8 cellular contexts compared by ENCODE assay signal in the genomic region with DNA sequence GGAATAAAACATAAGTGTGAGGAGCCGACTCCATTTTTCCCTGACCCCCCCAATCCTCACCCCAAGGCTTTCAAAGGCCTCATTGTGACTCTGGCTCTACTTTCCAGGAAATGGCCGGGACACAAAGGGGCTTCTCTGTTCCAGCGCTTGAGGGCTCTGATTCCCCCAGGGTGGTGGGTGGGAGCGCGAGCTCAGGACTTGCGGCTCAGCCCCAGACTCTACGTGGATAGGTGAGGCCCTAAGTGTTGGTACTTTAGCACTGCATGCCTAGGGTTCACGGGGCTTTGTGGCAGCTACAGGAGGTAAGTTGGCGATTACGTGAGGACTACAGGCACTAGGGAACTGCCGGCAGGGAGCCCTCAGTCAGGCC. TPM values are rescaled to one million over a fixed set of nuclear protein-coding genes. Genes with fewer than 3 reads are reported as not detected.
DNase-seq lines count a peak whose midpoint lies in the region; ATAC-seq and TF ChIP-seq lines count a peak whose summit lies in the region.

No MANE protein-coding gene starts in this region.

- peak overlapping the region; percentile 98 for H3K4me2 ChIP-seq in smooth muscle cell

- ATAC-seq in HG03571 (IDR thresholded peaks at IDR 0.05; ENCODE audit: unreplicated experiment), result no peak

- 5% methylated on average over 11 of the region's 11 CpGs for WGBS in smooth muscle cell (ENCODE audit: low lambda C conversion rate)

- no peaks in the 10 kb centered on the region for H3K27me3 ChIP-seq in smooth muscle cell (ENCODE audit: low read depth)

- no peak for TF ChIP-seq CTCF in HEK293 (tag by site-specific recombination; IDR thresholded peaks at IDR 0.05)
- TF ChIP-seq CTCF in smooth muscle cell (IDR thresholded peaks at IDR 0.05; ENCODE audit: borderline replicate concordance, insufficient read depth, poor library complexity, severe bottlenecking), result no peak

- peak overlapping the region; percentile 91 for H3K4me3 ChIP-seq in HEK293 (ENCODE audit: low read depth, low read length)
- peak overlapping the region; percentile 93 for H3K4me3 ChIP-seq in smooth muscle cell

- H3K27ac ChIP-seq in HEK293 (ENCODE audit: extremely low read depth, low read depth, low read length), result peak overlapping the region; percentile 76
- H3K27ac ChIP-seq in smooth muscle cell (ENCODE audit: low read depth), result peak overlapping the region; percentile 69

- CTCF ChIA-PET in HEK293 (lab: Yijun Ruan, JAX), result interaction anchor here (1.3 to 2.8 kb wide), 2 partner anchors 149 to 153 kb away, joined by 8 to 22 read pairs; a partner anchor contains a TSS

- H2AFZ ChIP-seq in smooth muscle cell (ENCODE audit: low read depth), result peak overlapping the region; percentile 91

- POLR2A ChIA-PET in HEK293 (lab: Yijun Ruan, JAX), result interaction anchor here (0.6 to 2.9 kb wide), 21 partner anchors 9 to 318 kb away, joined by 3 to 46 read pairs (median 5); a partner anchor contains a TSS

- no peaks in the 10 kb centered on the region; the same call in 1 of the 2 replicates for H3K4me1 ChIP-seq in HEK293 (ENCODE audit: control insufficient read depth, insufficient read depth, low read length)
- peaks cover 14% of the 10 kb centered on the region for H3K4me1 ChIP-seq in smooth muscle cell (ENCODE audit: low read depth)

- DNase-seq in ACHN (peak; percentile 32), anterior cingulate cortex (lab: John Stamatoyannopoulos, UW) (peak in 41 of 58 donors; percentile 7 to 74 (median 46)), inferior parietal cortex (ENCODE audit: extremely low spot score) (peak; percentile 56), smooth muscle cell (lab: John Stamatoyannopoulos, UW; ENCODE audit: unreplicated experiment) (no peak), SKM-1 (lab: John Stamatoyannopoulos, UW; ENCODE audit: unreplicated experiment) (no peak)
- DNase-seq in NK-92 treated with Interleukin-12 subunit alpha and Interleukin-12 subunit beta, amount 100 ng/mL, for 24 hours (lab: John Stamatoyannopoulos, UW), result no peak

- H3K36me3 ChIP-seq in HEK293 (ENCODE audit: control insufficient read depth in 2 of 2, insufficient read depth in 1 of 2, low read length in 2 of 2) (peaks cover 30 to 59% of the 10 kb centered on the region in 2 experiments), smooth muscle cell (ENCODE audit: low read depth) (no peaks in the 10 kb centered on the region)

- in situ Hi-C loops in ACHN (cut with HindIII; ENCODE audit: low pct_ligation_motif_present, low pct_unique_long_range_greater_than_20kb, low sequenced_read_pairs), result no loop called here

- no peaks in the 10 kb centered on the region for H4K20me1 ChIP-seq in smooth muscle cell (ENCODE audit: low read depth)

- H3F3A ChIP-seq in smooth muscle cell (ENCODE audit: low read depth), result no peaks in the 10 kb centered on the region

- H3K9ac ChIP-seq in smooth muscle cell (ENCODE audit: low read depth), result peak overlapping the region; percentile 80

- H3K79me2 ChIP-seq in smooth muscle cell (ENCODE audit: low read depth), result peaks cover 20% of the 10 kb centered on the region

- H3K9me3 ChIP-seq in HEK293 (ENCODE audit: control insufficient read depth, insufficient read depth, low read depth, low read length) (no peaks in the 10 kb centered on the region), smooth muscle cell (replicated peaks; ENCODE audit: low read depth) (no peaks in the 10 kb centered on the region)

TF ChIP-seq in HEK293, 187 proteins besides CTCF, POLR2A, EP300 and RAD21 (continues in another document):
- TF ChIP-seq BCL11A (tag by site-specific recombination; IDR thresholded peaks at IDR 0.05; ENCODE audit: low read depth), result no peak
- TF ChIP-seq, protein P1, sequence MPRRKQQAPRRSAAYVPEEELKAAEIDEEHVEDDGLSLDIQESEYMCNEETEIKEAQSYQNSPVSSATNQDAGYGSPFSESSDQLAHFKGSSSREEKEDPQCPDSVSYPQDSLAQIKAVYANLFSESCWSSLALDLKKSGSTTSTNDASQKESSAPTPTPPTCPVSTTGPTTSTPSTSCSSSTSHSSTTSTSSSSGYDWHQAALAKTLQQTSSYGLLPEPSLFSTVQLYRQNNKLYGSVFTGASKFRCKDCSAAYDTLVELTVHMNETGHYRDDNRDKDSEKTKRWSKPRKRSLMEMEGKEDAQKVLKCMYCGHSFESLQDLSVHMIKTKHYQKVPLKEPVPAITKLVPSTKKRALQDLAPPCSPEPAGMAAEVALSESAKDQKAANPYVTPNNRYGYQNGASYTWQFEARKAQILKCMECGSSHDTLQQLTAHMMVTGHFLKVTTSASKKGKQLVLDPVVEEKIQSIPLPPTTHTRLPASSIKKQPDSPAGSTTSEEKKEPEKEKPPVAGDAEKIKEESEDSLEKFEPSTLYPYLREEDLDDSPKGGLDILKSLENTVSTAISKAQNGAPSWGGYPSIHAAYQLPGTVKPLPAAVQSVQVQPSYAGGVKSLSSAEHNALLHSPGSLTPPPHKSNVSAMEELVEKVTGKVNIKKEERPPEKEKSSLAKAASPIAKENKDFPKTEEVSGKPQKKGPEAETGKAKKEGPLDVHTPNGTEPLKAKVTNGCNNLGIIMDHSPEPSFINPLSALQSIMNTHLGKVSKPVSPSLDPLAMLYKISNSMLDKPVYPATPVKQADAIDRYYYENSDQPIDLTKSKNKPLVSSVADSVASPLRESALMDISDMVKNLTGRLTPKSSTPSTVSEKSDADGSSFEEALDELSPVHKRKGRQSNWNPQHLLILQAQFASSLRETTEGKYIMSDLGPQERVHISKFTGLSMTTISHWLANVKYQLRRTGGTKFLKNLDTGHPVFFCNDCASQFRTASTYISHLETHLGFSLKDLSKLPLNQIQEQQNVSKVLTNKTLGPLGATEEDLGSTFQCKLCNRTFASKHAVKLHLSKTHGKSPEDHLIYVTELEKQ (tag by site-specific recombination; IDR thresholded peaks at IDR 0.05; ENCODE audit: borderline replicate concordance), result no peak
- no peak for TF ChIP-seq GLI2 (tag by site-specific recombination; IDR thresholded peaks at IDR 0.05; ENCODE audit: borderline replicate concordance, low read depth)
- TF ChIP-seq IKZF3 (tag by site-specific recombination; IDR thresholded peaks at IDR 0.05), result no peak
- TF ChIP-seq ZNF169 (tag by site-specific recombination; IDR thresholded peaks at IDR 0.05), result no peak
- no peak for TF ChIP-seq ZNF664 (tag by site-specific recombination; IDR thresholded peaks at IDR 0.05)
- TF ChIP-seq ZNF561 (tag by site-specific recombination; IDR thresholded peaks at IDR 0.05; ENCODE audit: borderline replicate concordance), result no peak
- no peak for TF ChIP-seq ZNF302 (tag by site-specific recombination; IDR thresholded peaks at IDR 0.05; ENCODE audit: low read depth)
- no peak for TF ChIP-seq ZNF184 (tag by site-specific recombination; IDR thresholded peaks at IDR 0.05)
- TF ChIP-seq ZNF132 (tag by site-specific recombination; IDR thresholded peaks at IDR 0.05; ENCODE audit: borderline replicate concordance), result no peak
- no peak for TF ChIP-seq ZNF112 (tag by site-specific recombination; IDR thresholded peaks at IDR 0.05)
- TF ChIP-seq, protein P2, sequence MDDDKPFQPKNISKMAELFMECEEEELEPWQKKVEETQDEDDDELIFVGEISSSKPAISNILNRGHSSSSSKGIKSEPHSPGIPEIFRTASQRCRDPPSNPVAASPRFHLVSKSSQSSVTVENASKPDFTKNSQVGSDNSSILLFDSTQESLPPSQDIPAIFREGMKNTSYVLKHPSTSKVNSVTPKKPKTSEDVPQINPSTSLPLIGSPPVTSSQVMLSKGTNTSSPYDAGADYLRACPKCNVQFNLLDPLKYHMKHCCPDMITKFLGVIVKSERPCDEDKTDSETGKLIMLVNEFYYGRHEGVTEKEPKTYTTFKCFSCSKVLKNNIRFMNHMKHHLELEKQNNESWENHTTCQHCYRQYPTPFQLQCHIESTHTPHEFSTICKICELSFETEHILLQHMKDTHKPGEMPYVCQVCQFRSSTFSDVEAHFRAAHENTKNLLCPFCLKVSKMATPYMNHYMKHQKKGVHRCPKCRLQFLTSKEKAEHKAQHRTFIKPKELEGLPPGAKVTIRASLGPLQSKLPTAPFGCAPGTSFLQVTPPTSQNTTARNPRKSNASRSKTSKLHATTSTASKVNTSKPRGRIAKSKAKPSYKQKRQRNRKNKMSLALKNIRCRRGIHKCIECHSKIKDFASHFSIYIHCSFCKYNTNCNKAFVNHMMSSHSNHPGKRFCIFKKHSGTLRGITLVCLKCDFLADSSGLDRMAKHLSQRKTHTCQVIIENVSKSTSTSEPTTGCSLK (tag by site-specific recombination; IDR thresholded peaks at IDR 0.05), result no peak
- TF ChIP-seq, protein P3, sequence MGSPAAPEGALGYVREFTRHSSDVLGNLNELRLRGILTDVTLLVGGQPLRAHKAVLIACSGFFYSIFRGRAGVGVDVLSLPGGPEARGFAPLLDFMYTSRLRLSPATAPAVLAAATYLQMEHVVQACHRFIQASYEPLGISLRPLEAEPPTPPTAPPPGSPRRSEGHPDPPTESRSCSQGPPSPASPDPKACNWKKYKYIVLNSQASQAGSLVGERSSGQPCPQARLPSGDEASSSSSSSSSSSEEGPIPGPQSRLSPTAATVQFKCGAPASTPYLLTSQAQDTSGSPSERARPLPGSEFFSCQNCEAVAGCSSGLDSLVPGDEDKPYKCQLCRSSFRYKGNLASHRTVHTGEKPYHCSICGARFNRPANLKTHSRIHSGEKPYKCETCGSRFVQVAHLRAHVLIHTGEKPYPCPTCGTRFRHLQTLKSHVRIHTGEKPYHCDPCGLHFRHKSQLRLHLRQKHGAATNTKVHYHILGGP (tag by site-specific recombination; IDR thresholded peaks at IDR 0.05), result no peak
- TF ChIP-seq ZNF624 (tag by site-specific recombination; IDR thresholded peaks at IDR 0.05), result no peak
- no peak for TF ChIP-seq ZNF157 (tag by site-specific recombination; IDR thresholded peaks at IDR 0.05)
- no peak for TF ChIP-seq ZNF792 (tag by site-specific recombination; IDR thresholded peaks at IDR 0.05)
- no peak for TF ChIP-seq MEIS1 (CRISPR knock-in tag; IDR thresholded peaks at IDR 0.05; ENCODE audit: borderline replicate concordance)
- TF ChIP-seq ZNF202 (tag by site-specific recombination; IDR thresholded peaks at IDR 0.05; ENCODE audit: borderline replicate concordance), result no peak

RNA-seq across cellular contexts. Expression of a gene that starts 0.5 kb away (rescaled TPM):
- total RNA-seq in smooth muscle cell, result 147 and 171 TPM in 2 replicates
- polyA plus RNA-seq in smooth muscle cell, result 334 and 342 TPM in 2 replicates

RNA-seq across cellular contexts. Expression of a gene that starts 15.1 kb away (rescaled TPM):
- total RNA-seq in smooth muscle cell, result 96.5 and 138 TPM in 2 replicates
- polyA plus RNA-seq in smooth muscle cell, result 83.3 and 107 TPM in 2 replicates

RNA-seq across cellular contexts. Expression of a gene that starts 18.6 kb away (rescaled TPM):
- total RNA-seq in smooth muscle cell, result 20.3 and 55.6 TPM in 2 replicates
- polyA plus RNA-seq in smooth muscle cell, result 12.9 and 14.7 TPM in 2 replicates

RNA-seq across cellular contexts. Expression of a gene that starts 23.4 kb away (rescaled TPM):
- total RNA-seq in smooth muscle cell, result 0.54 and 1.9 TPM in 2 replicates
- 0.35 and 0.85 TPM in 2 replicates for polyA plus RNA-seq in smooth muscle cell

RNA-seq across cellular contexts. Expression of a gene that starts 44.7 kb away (rescaled TPM):
- total RNA-seq in smooth muscle cell, result 141 and 148 TPM in 2 replicates
- polyA plus RNA-seq in smooth muscle cell, result 94.6 and 108 TPM in 2 replicates

Comparison
In these comparisons a context has a peak if more than half of its experiments do, and no peak if none do; other contexts are left out.
1. DNase-seq: peak in ACHN (single experiment), anterior cingulate cortex (41 of 58) and inferior parietal cortex (single experiment); none in smooth muscle cell (single experiment), SKM-1 (single experiment) and NK-92 treated with Interleukin-12 subunit alpha and Interleukin-12 subunit beta, amount 100 ng/mL, for 24 hours (single experiment).